20 cellular contexts compared by ENCODE assay signal in genomic region chr11:126938718-126939117, GRCh38.
"Had no signal": no experiment of that assay in that cellular context is flagged by ENCODE, and none has a peak within 500 bp of the region (broad histone marks: within the 10 kb centered on the region; RNA-seq: fewer than 3 reads in every experiment).

No MANE protein-coding gene starts in this region.

- DNase-seq: Karpas-422; KG1; MG63; NCI-H1092; NCI-H1105 treated with DMSO at 0.1 percent for 48 hours; NCI-H1417 treated with DMSO at 0.1 percent for 48 hours; NCI-H146; NCI-H1694 treated with DMSO at 0.1 percent for 48 hours; NCI-H1930; NCI-H2081; NCI-H2107; NCI-H2227 treated with DMSO at 0.1 percent for 48 hours; NCI-H524; NCI-H526 treated with DMSO at 0.1 percent for 48 hours; NCI-H748 treated with DMSO at 0.1 percent for 48 hours; NK-92 treated with Interleukin-12 subunit alpha and Interleukin-12 subunit beta, amount 100 ng/mL, for 24 hours; PC-3; SHP77 had no signal

- ATAC-seq: Panc1, PC-3 had no signal

- H3K4me3 ChIP-seq: MG63 had no signal

- H3K36me3 ChIP-seq: MG63 had no signal

- H3K27me3 ChIP-seq: MG63 had no signal

- H3K27ac ChIP-seq: RWPE1 had no signal

- H3K9me3 ChIP-seq: MG63 had no signal
